ENCODE assay signal across 8 cellular contexts in the genomic region with DNA sequence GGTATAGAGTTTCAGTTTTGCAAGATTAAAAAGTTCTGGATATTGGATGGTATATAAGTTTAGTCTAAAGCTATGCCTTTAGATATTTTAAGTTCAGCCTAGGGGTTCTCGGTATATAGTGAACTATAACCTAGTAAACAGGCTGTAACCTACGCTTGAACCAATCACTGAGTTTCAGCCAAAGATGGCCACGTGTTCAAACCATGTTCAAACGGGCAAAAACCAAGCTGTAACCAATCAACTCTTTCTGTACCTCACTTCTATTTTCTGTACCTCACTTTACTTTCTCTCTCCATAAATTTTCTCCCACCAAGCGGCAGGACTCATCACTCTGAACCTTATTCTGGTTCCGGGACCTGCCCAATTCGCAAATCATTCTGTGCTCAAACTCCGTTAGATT. TPM values are rescaled to one million over a fixed set of nuclear protein-coding genes. Genes with fewer than 3 reads are reported as not detected.
A peak's percentile ranks its signal among the peaks of the same experiment; 100 is the strongest.
DNase-seq lines count a peak whose midpoint lies in the region; ATAC-seq, FAIRE-seq and TF ChIP-seq lines count a peak whose summit lies in the region.

No MANE protein-coding gene starts in this region.

- TF ChIP-seq POLR2A in GM12878 (IDR thresholded peaks at IDR 0.05; ENCODE audit: low read depth, low read length) = no peak

- H4K20me1 ChIP-seq in GM12878 (ENCODE audit: control insufficient read depth, insufficient read depth) = no peaks in the 10 kb centered on the region

- DNase-seq in AG04450 (ENCODE audit: low read depth, low spot score) (no peak), GM12878 (ENCODE audit: low read depth, low spot score) (no peak), HuH-7.5 (ENCODE audit: low spot score) (no peak), occipital lobe (lab: John Stamatoyannopoulos, UW) (no peak), cortex of kidney (lab: John Stamatoyannopoulos, UW) (no peak)
- DNase-seq in activated CD8-positive, alpha-beta memory T cell treated with anti-CD3 and anti-CD28 coated beads, Interleukin-2, amount 50 U/mL, for 4 hours = no peak

- TF ChIP-seq CTCF in AG04450 (IDR thresholded peaks at IDR 0.05; ENCODE audit: low read depth, low read length) (no peak), GM12878 (IDR thresholded peaks at IDR 0.05 in 2 of 3, conservative IDR thresholded peaks at IDR 0.05 in 1 of 3; ENCODE audit: control insufficient read depth in 2 of 3, extremely low read depth in 1 of 3, insufficient read depth in 1 of 3, low read depth in 3 of 3, low read length in 3 of 3) (no peak)

- H3K4me1 ChIP-seq in HUES64 (ENCODE audit: insufficient read depth, low read length) (peaks cover 7% of the 10 kb centered on the region), GM12878 (ENCODE audit: control insufficient read depth, insufficient read depth, low read length) (no peaks in the 10 kb centered on the region), mucosa of stomach (ENCODE audit: control insufficient read depth, insufficient read depth, low read length) (peaks cover 6% of the 10 kb centered on the region)

- RAD21 ChIA-PET in GM12878 (lab: Charles Lee; ENCODE audit: unreplicated experiment) = interaction anchor here (0.9 to 2.8 kb wide), 11 partner anchors 17 to 135 kb away, joined by 3 to 20 read pairs (median 5); partner anchors contain the start of genes HELB and LLPH

- CTCF ChIA-PET in AG04450 (lab: Charles Lee) = interaction anchor here (1.1 to 2.3 kb wide), 7 partner anchors 9 to 936 kb away, joined by 4 to 19 read pairs (median 6); no protein-coding TSS in a partner anchor
- CTCF ChIA-PET in GM12878 (lab: Yijun Ruan, JAX) = interaction anchor here (0.7 to 2.6 kb wide), 15 partner anchors 8 to 240 kb away, joined by 3 to 20 read pairs (median 4); partner anchors contain the start of genes IRAK3 and LLPH

- no peak overlapping the region; the same call in 1 of the 2 replicates for H2AFZ ChIP-seq in GM12878 (ENCODE audit: control insufficient read depth, low read depth, low read length)

- SMC1A ChIA-PET in GM12878 (lab: Charles Lee; ENCODE audit: uncharacterized antibody, unreplicated experiment) = interaction anchor here (0.9 to 2.5 kb wide), 18 partner anchors 8 to 137 kb away, joined by 3 to 21 read pairs (median 6); partner anchors contain the start of genes HELB, IRAK3 and LLPH

- no peaks in the 10 kb centered on the region for H3K36me3 ChIP-seq in HUES64 (ENCODE audit: insufficient read depth, low read length)
- H3K36me3 ChIP-seq in GM12878 (ENCODE audit: control insufficient read depth in 2 of 2, insufficient read depth in 2 of 2, low read length in 1 of 2) = peaks cover 0 to 6% of the 10 kb centered on the region in 2 experiments; a peak in 1 of 4 replicates
- no peaks in the 10 kb centered on the region for H3K36me3 ChIP-seq in mucosa of stomach (ENCODE audit: control insufficient read depth, insufficient read depth, low read length)

- WGBS in HUES64 = 91% methylated on average over 8 of the region's 8 CpGs
- 88% methylated on average over 8 of the region's 8 CpGs for WGBS in GM12878 (ENCODE audit: insufficient coverage, insufficient replicate concordance, low lambda C conversion rate, missing lambda C conversion rate)

- TF ChIP-seq EP300 in GM12878 (IDR thresholded peaks at IDR 0.05; ENCODE audit: borderline replicate concordance in 1 of 2, control insufficient read depth in 1 of 2, low read depth in 2 of 2, low read length in 2 of 2) = no peak

- H3K9me3 ChIP-seq in AG04450 (ENCODE audit: control insufficient read depth, insufficient read depth, low read length) = peaks cover 8% of the 10 kb centered on the region
- H3K9me3 ChIP-seq in HUES64 (ENCODE audit: insufficient read depth, low read depth, low read length) = peaks cover 7% of the 10 kb centered on the region; the same call in 1 of the 2 replicates
- H3K9me3 ChIP-seq in GM12878 (replicated peaks; ENCODE audit: control insufficient read depth, insufficient read depth, low read length) = peaks cover 22% of the 10 kb centered on the region
- no peaks in the 10 kb centered on the region for H3K9me3 ChIP-seq in mucosa of stomach (ENCODE audit: control insufficient read depth, low read length)

- FAIRE-seq in GM12878 (lab: Jason Lieb, UNC) = no peak

- H3K27ac ChIP-seq in AG04450 (ENCODE audit: low read depth, low read length) (peak overlapping the region; percentile 59), HUES64 (ENCODE audit: low read depth, low read length) (no peak overlapping the region), GM12878 (ENCODE audit: control insufficient read depth, insufficient read depth) (peak overlapping the region; percentile 99)

- peak; percentile 13; the same call in 1 of the 3 replicates for ATAC-seq in GM12878

- H3K9ac ChIP-seq in HUES64 (ENCODE audit: low read depth, low read length) = peak overlapping the region; percentile 92; the same call in 1 of the 2 replicates
- H3K9ac ChIP-seq in GM12878 (ENCODE audit: control insufficient read depth, insufficient read depth, low read length) = peak overlapping the region; percentile 94
- H3K9ac ChIP-seq in mucosa of stomach (ENCODE audit: low read length) = peak overlapping the region; percentile 99

- TF ChIP-seq RAD21 in GM12878 (IDR thresholded peaks at IDR 0.05; ENCODE audit: insufficient read depth, low read depth, low read length) = no peak

- peak overlapping the region; percentile 91 for H3K4me3 ChIP-seq in AG04450 (ENCODE audit: low read depth, low read length)
- peak overlapping the region; percentile 98 for H3K4me3 ChIP-seq in HUES64 (ENCODE audit: low read length)
- H3K4me3 ChIP-seq in GM12878 = peak overlapping the region; percentile 62
- peak overlapping the region; percentile 96 for H3K4me3 ChIP-seq in mucosa of stomach (ENCODE audit: low read length)

- H3K27me3 ChIP-seq in AG04450 (ENCODE audit: control insufficient read depth, insufficient read depth, low read length) = no peaks in the 10 kb centered on the region
- H3K27me3 ChIP-seq in HUES64 (ENCODE audit: insufficient read depth, low read length) = no peaks in the 10 kb centered on the region
- H3K27me3 ChIP-seq in GM12878 (replicated peaks in 1 of 2; ENCODE audit: control insufficient read depth in 2 of 2, insufficient read depth in 2 of 2, low read length in 1 of 2) = no peaks in the 10 kb centered on the region
- H3K27me3 ChIP-seq in mucosa of stomach (ENCODE audit: control insufficient read depth, insufficient read depth, low read length) = no peaks in the 10 kb centered on the region

- H3K79me2 ChIP-seq in GM12878 (ENCODE audit: control insufficient read depth, insufficient read depth, low read length) = peaks cover 47% of the 10 kb centered on the region

- intact Hi-C loops in GM12878 (cut with micrococcal nuclease; ENCODE audit: unreplicated experiment) = loop anchor here (2.0 to 10.0 kb wide), 3 partner anchors 22 to 1764 kb away; partner anchors contain the start of genes HELB and XPOT

- in situ Hi-C loops in GM12878 (cut with MboI) = loop anchor here (5.0 kb wide), 1 partner anchor 134 kb away; the partner anchor contains the start of gene HELB

- POLR2A ChIA-PET in AG04450 (lab: Yijun Ruan, JAX) = interaction anchor here (0.7 to 1.9 kb wide), 6 partner anchors 15 to 67 kb away, joined by 3 to 14 read pairs (median 10); partner anchors contain the start of genes IRAK3 and LLPH
- POLR2A ChIA-PET in GM12878 (lab: Charles Lee) = interaction anchor here (1.1 to 2.6 kb wide), 6 partner anchors 9 to 134 kb away, joined by 3 to 12 read pairs (median 5); partner anchors contain the start of genes HELB and LLPH

- H3K4me2 ChIP-seq in GM12878 (ENCODE audit: control insufficient read depth, insufficient read depth) = peak overlapping the region; percentile 81

- BruUV-seq in GM12878 (replicated peaks; lab: Mats Ljungman, UMichigan) = no TSS peak

RNA-seq across cellular contexts. Expression of gene TMBIM4, which starts 1.4 kb away (rescaled TPM):
- polyA plus RNA-seq in AG04450 (2011; rRNA removed) (102 and 140 TPM in 2 replicates), GM12878 (2011; rRNA removed) (105 and 129 TPM in 2 replicates), GM12878 (2014; fragmentation: Illumina TruSeq; extraction: Trizol) (39.0 and 60.8 TPM in 2 replicates), GM12878 (2014; fragmentation: Nextera tagmentation; extraction: Ambion mirVana) (100 to 1,000 TPM; 261 to 341 TPM), GM12878 (2014; rRNA removed) (55.0 and 56.4 TPM in 2 replicates), GM12878 (2016; fragmentation: Nextera tagmentation; extraction: Ambion mirVana) (100 to 1,000 TPM; 175 to 176 TPM)
- polyA minus RNA-seq in AG04450 (2011; rRNA and poly(A)+ RNA removed) = 27.1 and 29.2 TPM in 2 replicates
- polyA plus RNA-seq in HUES64 (2013, experiment 1 of 2) = 39.7 TPM
- 39.6 TPM for polyA plus RNA-seq in HUES64 (2013, experiment 2 of 2)
- 72.9 and 76.6 TPM in 2 replicates for total RNA-seq in GM12878 (2013; cell fraction: nucleolus; rRNA removed)
- total RNA-seq in GM12878 (2014; rRNA removed) (38.8 and 54.2 TPM in 2 replicates), GM12878 (2014; rRNA removed; fragmentation: Illumina TruSeq; extraction: Trizol) (45.8 and 49.8 TPM in 2 replicates), GM12878 (2021) (37.8 and 52.1 TPM in 2 replicates), occipital lobe (51.3 TPM)
- polyA plus RNA-seq in GM12878 (2011; ENCODE audit: low read depth) = 12.9 TPM
- 64.1 and 116 TPM in 2 replicates for polyA plus RNA-seq in GM12878 (2011; cell fraction: cytosol; rRNA removed)
- 33.5 and 63.2 TPM in 2 replicates for polyA plus RNA-seq in GM12878 (2011; cell fraction: nucleus; rRNA removed)
- polyA plus RNA-seq in GM12878 (2012) = 53.6 and 58.1 TPM in 2 replicates
- polyA minus RNA-seq in GM12878 (2011; rRNA and poly(A)+ RNA removed) = 22.7 and 31.3 TPM in 2 replicates
- polyA minus RNA-seq in GM12878 (2011; cell fraction: cytosol; rRNA and poly(A)+ RNA removed) = 19.1 and 32.4 TPM in 2 replicates
- polyA minus RNA-seq in GM12878 (2011; cell fraction: nucleus; rRNA and poly(A)+ RNA removed) = 9.3 and 38.6 TPM in 2 replicates

RNA-seq across cellular contexts. Expression of gene IRAK3, which starts 20.6 kb away (rescaled TPM):
- polyA plus RNA-seq in AG04450 (2011; rRNA removed) (2.9 and 3.4 TPM in 2 replicates), GM12878 (2011; rRNA removed) (14.1 and 20.6 TPM in 2 replicates), GM12878 (2014; fragmentation: Illumina TruSeq; extraction: Trizol) (7.7 and 11.4 TPM in 2 replicates), GM12878 (2014; fragmentation: Nextera tagmentation; extraction: Ambion mirVana) (1 to 10 TPM; 1.4 to 1.5 TPM), GM12878 (2014; rRNA removed) (4.8 and 5.6 TPM in 2 replicates), GM12878 (2016; fragmentation: Nextera tagmentation; extraction: Ambion mirVana) (1 to 10 TPM; 4.0 to 4.2 TPM)
- 2.5 and 4.2 TPM in 2 replicates for polyA minus RNA-seq in AG04450 (2011; rRNA and poly(A)+ RNA removed)
- 0.90 TPM for polyA plus RNA-seq in HUES64 (2013, experiment 1 of 2)
- polyA plus RNA-seq in HUES64 (2013, experiment 2 of 2) = 0.70 TPM
- total RNA-seq in GM12878 (2013; cell fraction: nucleolus; rRNA removed) = 42.7 and 43.6 TPM in 2 replicates
- total RNA-seq in GM12878 (2014; rRNA removed) (5.3 and 5.9 TPM in 2 replicates), GM12878 (2014; rRNA removed; fragmentation: Illumina TruSeq; extraction: Trizol) (7.6 and 7.7 TPM in 2 replicates), GM12878 (2021) (8.5 and 8.7 TPM in 2 replicates), occipital lobe (5.5 TPM)
- polyA plus RNA-seq in GM12878 (2011; ENCODE audit: low read depth) = 1.7 TPM
- polyA plus RNA-seq in GM12878 (2011; cell fraction: cytosol; rRNA removed) = 5.2 and 6.0 TPM in 2 replicates
- polyA plus RNA-seq in GM12878 (2011; cell fraction: nucleus; rRNA removed) = 14.9 and 15.3 TPM in 2 replicates
- polyA plus RNA-seq in GM12878 (2012) = 2.1 and 2.7 TPM in 2 replicates
- 12.9 and 17.6 TPM in 2 replicates for polyA minus RNA-seq in GM12878 (2011; rRNA and poly(A)+ RNA removed)
- 4.0 and 5.7 TPM in 2 replicates for polyA minus RNA-seq in GM12878 (2011; cell fraction: cytosol; rRNA and poly(A)+ RNA removed)
- polyA minus RNA-seq in GM12878 (2011; cell fraction: nucleus; rRNA and poly(A)+ RNA removed) = 10.5 and 13.1 TPM in 2 replicates

RNA-seq across cellular contexts. Expression of gene LLPH, which starts 37.9 kb away (rescaled TPM):
- 18.6 and 25.7 TPM in 2 replicates for polyA plus RNA-seq in AG04450 (2011; rRNA removed)
- 3.3 and 3.4 TPM in 2 replicates for polyA minus RNA-seq in AG04450 (2011; rRNA and poly(A)+ RNA removed)
- polyA plus RNA-seq in HUES64 (2013, experiment 1 of 2) = 25.0 TPM
- polyA plus RNA-seq in HUES64 (2013, experiment 2 of 2) = 28.2 TPM
- 7.6 and 8.9 TPM in 2 replicates for total RNA-seq in GM12878 (2013; cell fraction: nucleolus; rRNA removed)
- total RNA-seq in GM12878 (2014; rRNA removed) = 15.2 and 18.1 TPM in 2 replicates
- total RNA-seq in GM12878 (2014; rRNA removed; fragmentation: Illumina TruSeq; extraction: Trizol) = 55.7 and 60.6 TPM in 2 replicates
- total RNA-seq in GM12878 (2021) = 26.5 and 29.3 TPM in 2 replicates
- polyA plus RNA-seq in GM12878 (2011; ENCODE audit: low read depth) = 24.3 TPM
- 24.7 and 47.0 TPM in 2 replicates for polyA plus RNA-seq in GM12878 (2011; rRNA removed)
- 4.5 and 4.6 TPM in 2 replicates for polyA plus RNA-seq in GM12878 (2011; cell fraction: cytosol; rRNA removed)
- polyA plus RNA-seq in GM12878 (2011; cell fraction: nucleus; rRNA removed) = 2.8 and 5.9 TPM in 2 replicates
- polyA plus RNA-seq in GM12878 (2012) = 31.6 and 47.3 TPM in 2 replicates
- polyA plus RNA-seq in GM12878 (2014; fragmentation: Illumina TruSeq; extraction: Trizol) = 80.2 and 102 TPM in 2 replicates
- polyA plus RNA-seq in GM12878 (2014; fragmentation: Nextera tagmentation; extraction: Ambion mirVana) = 100 to 1,000 TPM in 1 of 2 experiments, 10 to 100 TPM in 1; 96.1 to 107 TPM
- 27.6 and 31.1 TPM in 2 replicates for polyA plus RNA-seq in GM12878 (2014; rRNA removed)
- 10 to 100 TPM; 82.5 to 83.4 TPM for polyA plus RNA-seq in GM12878 (2016; fragmentation: Nextera tagmentation; extraction: Ambion mirVana)
- 1.8 and 2.4 TPM in 2 replicates for polyA minus RNA-seq in GM12878 (2011; rRNA and poly(A)+ RNA removed)
- polyA minus RNA-seq in GM12878 (2011; cell fraction: cytosol; rRNA and poly(A)+ RNA removed) = 1.4 and 1.9 TPM in 2 replicates
- 2.9 and 4.2 TPM in 2 replicates for polyA minus RNA-seq in GM12878 (2011; cell fraction: nucleus; rRNA and poly(A)+ RNA removed)
- total RNA-seq in occipital lobe = 8.9 TPM
